ENCODE assay signal across 23 cellular contexts in the genomic region with DNA sequence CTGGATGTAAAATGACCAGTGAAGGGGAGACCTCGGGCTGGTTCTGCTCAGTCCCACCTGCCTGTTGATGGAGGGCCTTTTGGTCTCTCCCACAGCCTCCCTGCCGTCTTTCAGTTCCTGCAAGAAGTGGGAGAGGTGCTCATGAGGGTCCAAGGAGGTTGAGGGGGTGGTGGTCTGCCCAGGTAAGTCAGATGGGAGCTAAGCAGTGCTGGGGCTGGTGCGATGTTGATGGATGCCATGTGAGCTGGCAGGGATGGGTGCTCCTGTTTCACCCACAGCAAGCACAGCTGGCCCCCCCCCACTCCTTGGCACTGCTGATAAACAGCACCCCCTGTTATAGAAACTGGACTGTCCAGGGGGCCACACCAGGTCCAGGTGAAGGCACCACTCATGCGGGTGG.
DNase-seq lines count a peak whose midpoint lies in the region; ATAC-seq and TF ChIP-seq lines count a peak whose summit lies in the region.
"Had no signal": no experiment of that assay in that cellular context is flagged by ENCODE, and none has a peak within 500 bp of the region (broad histone marks: within the 10 kb centered on the region; RNA-seq: fewer than 3 reads in every experiment).

No MANE protein-coding gene starts in this region.

- no peaks in the 10 kb centered on the region for H3K9me3 ChIP-seq in endodermal cell (ENCODE audit: control insufficient read depth, low read length)
- H3K9me3 ChIP-seq in stomach = no peaks in the 10 kb centered on the region
- H3K9me3 ChIP-seq: BE2C, BLaER1 had no signal

- TF ChIP-seq CTCF in coronary artery (IDR thresholded peaks at IDR 0.05) = no peak
- no peak for TF ChIP-seq CTCF in endodermal cell (conservative IDR thresholded peaks at IDR 0.05)
- no peak for TF ChIP-seq CTCF in stomach (IDR thresholded peaks at IDR 0.05)

- no peak for ATAC-seq in sciatic nerve
- ATAC-seq: GM12878 had no signal

- intact Hi-C loops in sciatic nerve (cut with DNase I) (no loop called here), stomach (cut with DNase I; ENCODE audit: low total_unique reads) (no loop called here)

- TF ChIP-seq POLR2A in stomach (IDR thresholded peaks at IDR 0.05) = no peak

- peak; percentile 54 for DNase-seq in coronary artery (ENCODE audit: low spot score)
- DNase-seq in endodermal cell = peak; percentile 28
- DNase-seq in sciatic nerve (ENCODE audit: low spot score) = peak; percentile 33
- no peak for DNase-seq in activated CD4-positive, CD25-positive, alpha-beta regulatory T cell treated with anti-CD3 and anti-CD28 coated beads, Interleukin-2, amount 50 U/mL, for 72 hours
- no peak for DNase-seq in stomach
- no peak for DNase-seq in activated CD4-positive, alpha-beta T cell treated with anti-CD3 and anti-CD28 coated beads for 48 hours
- DNase-seq: 8988T; ACHN; BE2C; C1 segment of cervical spinal cord; CD4-positive, alpha-beta memory T cell; CD4-positive, CD25-positive, alpha-beta regulatory T cell; CD8-positive, alpha-beta memory T cell; DMS 273 treated with DMSO at 0.1 percent for 48 hours; DMS153; DMS53; DMS79; DND-41; EL; GDM1 had no signal

- no peaks in the 10 kb centered on the region for H3K9me3 Mint-ChIP-seq in endodermal cell
- H3K9me3 Mint-ChIP-seq: CD4-positive, alpha-beta memory T cell; CD4-positive, CD25-positive, alpha-beta regulatory T cell had no signal

- H3K4me1 ChIP-seq in endodermal cell (ENCODE audit: control insufficient read depth, insufficient read depth, low read length) = no peaks in the 10 kb centered on the region
- H3K4me1 ChIP-seq in stomach = peaks cover 0 to 5% (median 0%) of the 10 kb centered on the region in 4 donors

- H3K4me3 ChIP-seq in coronary artery (no peak overlapping the region), endodermal cell (ENCODE audit: low read length) (no peak overlapping the region), stomach (no peak overlapping the region)
- H3K4me3 ChIP-seq: BLaER1, GM12878 had no signal

- 89 to 100% methylated on average over 2 to 4 of the region's 4 CpGs for WGBS in endodermal cell (ENCODE audit: insufficient coverage in 1 of 2, insufficient read length in 1 of 2), 2 experiments
- 76 to 86% (median 81%) methylated on average over 4 of the region's 4 CpGs for WGBS in stomach, 5 donors

- peaks cover 18% of the 10 kb centered on the region for H3K27me3 Mint-ChIP-seq in endodermal cell (ENCODE audit: insufficient read depth)
- H3K27me3 Mint-ChIP-seq: CD4-positive, CD25-positive, alpha-beta regulatory T cell had no signal

- no peaks in the 10 kb centered on the region for H3K36me3 Mint-ChIP-seq in endodermal cell (ENCODE audit: low read depth)
- H3K36me3 Mint-ChIP-seq: CD14-positive monocyte; CD4-positive, alpha-beta memory T cell; CD4-positive, CD25-positive, alpha-beta regulatory T cell; CD8-positive, alpha-beta memory T cell had no signal

- H3K27ac Mint-ChIP-seq in endodermal cell = no peak overlapping the region
- H3K27ac Mint-ChIP-seq: CD14-positive monocyte; CD4-positive, alpha-beta memory T cell; CD4-positive, CD25-positive, alpha-beta regulatory T cell had no signal

- H3K27ac ChIP-seq in coronary artery = no peak overlapping the region
- H3K27ac ChIP-seq in endodermal cell (ENCODE audit: low read depth, low read length) = no peak overlapping the region
- no peak overlapping the region for H3K27ac ChIP-seq in stomach
- H3K27ac ChIP-seq: BLaER1 had no signal

- H3K36me3 ChIP-seq in endodermal cell (ENCODE audit: control insufficient read depth, insufficient read depth, low read length) (no peaks in the 10 kb centered on the region), stomach (no peaks in the 10 kb centered on the region)
- H3K36me3 ChIP-seq: BE2C, BLaER1 had no signal

- H3K27me3 ChIP-seq in endodermal cell (ENCODE audit: control insufficient read depth, insufficient read depth, low read length, poor library complexity, severe bottlenecking) (no peaks in the 10 kb centered on the region), stomach (peaks cover 0 to 9% (median 0%) of the 10 kb centered on the region in 3 donors)
- H3K27me3 ChIP-seq: BE2C, BLaER1 had no signal

- peaks cover 22% of the 10 kb centered on the region for H3K4me1 Mint-ChIP-seq in endodermal cell
- H3K4me1 Mint-ChIP-seq: CD14-positive monocyte; CD4-positive, alpha-beta memory T cell; CD4-positive, CD25-positive, alpha-beta regulatory T cell; CD8-positive, alpha-beta memory T cell had no signal

- no peak for TF ChIP-seq EP300 in stomach (IDR thresholded peaks at IDR 0.05)

- H3K4me3 Mint-ChIP-seq in endodermal cell = no peak overlapping the region
- H3K4me3 Mint-ChIP-seq: CD4-positive, alpha-beta memory T cell; CD4-positive, CD25-positive, alpha-beta regulatory T cell; CD8-positive, alpha-beta memory T cell had no signal

- H3K9ac ChIP-seq in endodermal cell (ENCODE audit: extremely low read depth, low read length, poor library complexity, severe bottlenecking) = no peak overlapping the region
- H3K9ac ChIP-seq: BLaER1 had no signal

Comparison
In these comparisons a context has a peak if more than half of its experiments do, and no peak if none do; other contexts are left out.
1. DNase-seq: peak in coronary artery (single experiment), endodermal cell (single experiment) and sciatic nerve (single experiment); none in activated CD4-positive, CD25-positive, alpha-beta regulatory T cell treated with anti-CD3 and anti-CD28 coated beads, Interleukin-2, amount 50 U/mL, for 72 hours (single experiment), stomach (single experiment) and activated CD4-positive, alpha-beta T cell treated with anti-CD3 and anti-CD28 coated beads for 48 hours (single experiment).